1 cellular context compared by ENCODE assay signal in the genomic region with DNA sequence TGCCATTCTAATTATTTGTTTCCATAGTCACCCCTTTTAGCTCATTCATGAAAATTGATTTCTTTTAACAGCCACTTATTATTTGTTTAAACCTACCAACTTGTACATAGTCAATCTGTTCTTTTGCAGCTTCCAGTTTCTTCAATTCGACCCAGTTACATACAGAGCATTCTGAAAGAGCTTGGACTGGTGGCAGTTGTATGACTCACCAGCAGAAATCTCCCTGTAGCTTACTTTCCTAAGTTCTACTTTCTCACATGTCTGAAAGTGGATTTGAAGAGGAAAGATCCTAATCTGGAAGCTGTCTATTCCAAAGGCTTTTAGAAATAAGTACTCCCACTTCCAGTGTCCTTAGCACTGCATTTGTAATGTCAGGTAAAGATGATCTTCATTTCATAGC.
TF ChIP-seq lines count a peak whose summit lies in the region.

No MANE protein-coding gene starts in this region.

TF ChIP-seq in SK-N-SH, 30 proteins besides CTCF, POLR2A, EP300 and RAD21 (continued from another document):
- TF ChIP-seq JUND (IDR thresholded peaks at IDR 0.05) (0 out of 2 replicates have a peak, but pooled peaks have one; percentile 40), GATA2 (CRISPR knock-in tag; IDR thresholded peaks at IDR 0.05) (no peak)
